16 cellular contexts compared by ENCODE assay signal in genomic region chr12:75525263-75525662, GRCh38. TPM values are rescaled to one million over a fixed set of nuclear protein-coding genes. Genes with fewer than 3 reads are reported as not detected.
DNase-seq lines count a peak whose midpoint lies in the region; ATAC-seq and TF ChIP-seq lines count a peak whose summit lies in the region.
"Had no signal": no experiment of that assay in that cellular context is flagged by ENCODE, and none has a peak within 500 bp of the region (broad histone marks: within the 10 kb centered on the region; RNA-seq: fewer than 3 reads in every experiment).

No MANE protein-coding gene starts in this region.

- peaks cover 14% of the 10 kb centered on the region for H3K4me1 ChIP-seq in OCI-LY3 (ENCODE audit: low read length)
- H3K4me1 ChIP-seq: gastrocnemius medialis had no signal

- H4K20me1 ChIP-seq in OCI-LY3 (ENCODE audit: insufficient read depth, low read length) (no peaks in the 10 kb centered on the region), neural cell (ENCODE audit: insufficient read depth) (no peaks in the 10 kb centered on the region)

- no peak for DNase-seq in AG10803 (ENCODE audit: low read depth)
- peak; percentile 38 for DNase-seq in dedifferentiated amniotic fluid mesenchymal stem cell (ENCODE audit: extremely low spot score)
- DNase-seq in HuH-7 (ENCODE audit: low spot score): no peak
- DNase-seq in SKM-1 (lab: John Stamatoyannopoulos, UW; ENCODE audit: unreplicated experiment): no peak
- DNase-seq: activated CD4-positive, alpha-beta T cell treated with anti-CD3 and anti-CD28 coated beads, Interleukin-2, amount 10 ng/mL, durations not matched to agents 24 days and 14 days; activated T-cell treated with anti-CD3 and anti-CD28 coated beads, Interleukin-2, amount 50 U/mL, for 4 hours; gastrocnemius medialis; MM.1S; NCI-H2029; T-helper 17 cell had no signal

- ATAC-seq in GM18498 (IDR thresholded peaks at IDR 0.05; ENCODE audit: unreplicated experiment) (no peak), GM19395 (IDR thresholded peaks at IDR 0.05; ENCODE audit: unreplicated experiment) (no peak)
- ATAC-seq: activated T-cell treated with anti-CD3 and anti-CD28 coated beads, Interleukin-2, amount 50 U/mL, for 4 hours; gastrocnemius medialis; natural killer cell treated with Interleukin-12 subunit alpha and Interleukin-12 subunit beta and Interleukin-15 and Interleukin-18, amount 100 ng/mL, for 72 hours; T-helper 17 cell had no signal

- H3K4me2 ChIP-seq in OCI-LY3 (ENCODE audit: low read length): no peak overlapping the region
- no peak overlapping the region for H3K4me2 ChIP-seq in neural cell (ENCODE audit: low read length)

- no peak overlapping the region for H2AFZ ChIP-seq in OCI-LY3 (ENCODE audit: low read depth, low read length)
- no peak overlapping the region for H2AFZ ChIP-seq in neural cell (ENCODE audit: low read depth, low read length)

- H3K4me3 ChIP-seq in AG10803 (ENCODE audit: low read length) (no peak overlapping the region), OCI-LY3 (ENCODE audit: low read length) (no peak overlapping the region), neural cell (ENCODE audit: low read length) (no peak overlapping the region)
- H3K4me3 ChIP-seq: gastrocnemius medialis, lung had no signal

- H3K9me2 ChIP-seq in neural cell (ENCODE audit: insufficient read depth, low read length): no peaks in the 10 kb centered on the region

- H3F3A ChIP-seq in neural cell (ENCODE audit: insufficient read depth, low read length, poor library complexity, severe bottlenecking): peaks cover 4% of the 10 kb centered on the region

- no peak overlapping the region for H3K27ac ChIP-seq in OCI-LY3 (ENCODE audit: low read length)
- H3K27ac ChIP-seq in neural cell (ENCODE audit: low read length): no peak overlapping the region
- H3K27ac ChIP-seq: gastrocnemius medialis had no signal

- no peak for TF ChIP-seq EP300 in neural cell (conservative IDR thresholded peaks at IDR 0.05; ENCODE audit: poor library complexity, severe bottlenecking)

- TF ChIP-seq RAD21 in neural cell (conservative IDR thresholded peaks at IDR 0.05): peak; percentile 35

- H3K27me3 ChIP-seq in OCI-LY3 (ENCODE audit: low read depth, low read length) (peaks cover 10% of the 10 kb centered on the region; the same call in 1 of the 2 replicates), neural cell (ENCODE audit: insufficient read depth, low read depth, low read length) (no peaks in the 10 kb centered on the region)
- H3K27me3 ChIP-seq: gastrocnemius medialis had no signal

- no peak overlapping the region for H3K9ac ChIP-seq in OCI-LY3 (ENCODE audit: low read length)
- no peak overlapping the region for H3K9ac ChIP-seq in neural cell (ENCODE audit: low read length)

- H3K36me3 ChIP-seq in OCI-LY3 (replicated peaks; ENCODE audit: low read depth, low read length): no peaks in the 10 kb centered on the region
- no peaks in the 10 kb centered on the region for H3K36me3 ChIP-seq in neural cell (ENCODE audit: insufficient read depth, low read length)
- H3K36me3 ChIP-seq: gastrocnemius medialis had no signal

- TF ChIP-seq CTCF in AG10803 (conservative IDR thresholded peaks at IDR 0.05; ENCODE audit: low read length) (peak; percentile 57), OCI-LY3 (IDR thresholded peaks at IDR 0.05; ENCODE audit: low read depth, low read length) (peak; percentile 9; the same call in 1 of the 2 replicates), neural cell (IDR thresholded peaks at IDR 0.05; ENCODE audit: poor library complexity, severe bottlenecking) (peak; percentile 39)

- no peaks in the 10 kb centered on the region for H3K79me2 ChIP-seq in OCI-LY3 (ENCODE audit: low read length)
- H3K79me2 ChIP-seq in neural cell (replicated peaks; ENCODE audit: insufficient read depth, low read length): no peaks in the 10 kb centered on the region

- H3K9me3 ChIP-seq in OCI-LY3 (ENCODE audit: insufficient read depth, low read length) (no peaks in the 10 kb centered on the region), neural cell (ENCODE audit: low read length) (no peaks in the 10 kb centered on the region)
- H3K9me3 ChIP-seq: gastrocnemius medialis had no signal

TF ChIP-seq in neural cell, 6 proteins besides CTCF, POLR2A, EP300 and RAD21:
- TF ChIP-seq REST (IDR thresholded peaks at IDR 0.05; ENCODE audit: borderline replicate concordance) (no peak), EZH2 (IDR thresholded peaks at IDR 0.05; ENCODE audit: borderline replicate concordance, insufficient read depth, low read length, poor library complexity, severe bottlenecking) (no peak), SMC3 (conservative IDR thresholded peaks at IDR 0.05; ENCODE audit: poor library complexity) (peak; percentile 38), MXI1 (conservative IDR thresholded peaks at IDR 0.05; ENCODE audit: poor library complexity, severe bottlenecking) (no peak), TAF1 (IDR thresholded peaks at IDR 0.05; ENCODE audit: low read depth) (no peak), POLR2AphosphoS5 (IDR thresholded peaks at IDR 0.05) (no peak)
TF ChIP-seq in neural cell: peak in this region for 1.

RNA-seq across cellular contexts. Expression of gene KRR1, which starts 13.9 kb away (rescaled TPM):
- polyA plus RNA-seq in neural cell: 60.9 and 74.5 TPM in 2 replicates
- polyA minus RNA-seq in neural cell: 65.5 and 93.1 TPM in 2 replicates

RNA-seq across cellular contexts. Expression of gene GLIPR1, which starts 44.7 kb away (rescaled TPM):
- polyA plus RNA-seq in neural cell: 0.12 TPM in 1 of 2 replicates, not detected in the other
- polyA minus RNA-seq in neural cell: 0.23 and 0.24 TPM in 2 replicates
